Comparison of ENCODE assay signal across 23 cellular contexts in genomic region chr5:151571270-151572173, GRCh38. TPM values are rescaled to one million over a fixed set of nuclear protein-coding genes. Genes with fewer than 3 reads are reported as not detected.
DNase-seq lines count a peak whose midpoint lies in the region; TF ChIP-seq lines count a peak whose summit lies in the region.
"Had no signal": no experiment of that assay in that cellular context is flagged by ENCODE, and none has a peak within 500 bp of the region (broad histone marks: within the 10 kb centered on the region; RNA-seq: fewer than 3 reads in every experiment).

No MANE protein-coding gene starts in this region.

- CTCF ChIA-PET in mammary epithelial cell (lab: Charles Lee; ENCODE audit: low non-redundant PET), result interaction anchor here (0.6 to 0.7 kb wide), 2 partner anchors 14 to 255 kb away, joined by 3 read pairs; no protein-coding TSS in a partner anchor

- no peak overlapping the region for H2BK5ac ChIP-seq in mesendoderm (ENCODE audit: low read length)

- TF ChIP-seq POLR2A in vagina (IDR thresholded peaks at IDR 0.05), result no peak

- peaks cover 69% of the 10 kb centered on the region for H3K4me1 ChIP-seq in mammary epithelial cell (ENCODE audit: insufficient read depth, low read length)
- peaks cover 3% of the 10 kb centered on the region for H3K4me1 ChIP-seq in mesendoderm (ENCODE audit: control insufficient read depth, low read depth, low read length)
- no peaks in the 10 kb centered on the region for H3K4me1 ChIP-seq in vagina
- H3K4me1 ChIP-seq: Peyer's patch, psoas muscle, upper lobe of left lung had no signal

- peaks cover 25% of the 10 kb centered on the region for H3K36me3 ChIP-seq in mammary epithelial cell (ENCODE audit: insufficient read depth, low read length)
- H3K36me3 ChIP-seq in mesendoderm (ENCODE audit: control insufficient read depth, insufficient read depth, low read length), result no peaks in the 10 kb centered on the region
- H3K36me3 ChIP-seq in vagina, result no peaks in the 10 kb centered on the region
- H3K36me3 ChIP-seq: Peyer's patch, upper lobe of left lung had no signal

- H4K8ac ChIP-seq in mesendoderm (ENCODE audit: low read depth, low read length), result no peak overlapping the region

- H3K56ac ChIP-seq in mesendoderm (ENCODE audit: low read length), result peak overlapping the region; percentile 52

- TF ChIP-seq CTCF in mammary epithelial cell (conservative IDR thresholded peaks at IDR 0.05 in 1 of 2, IDR thresholded peaks at IDR 0.05 in 1 of 2; ENCODE audit: extremely low read depth in 1 of 2, insufficient read depth in 1 of 2, low read depth in 1 of 2, low read length in 2 of 2) (no peak), vagina (IDR thresholded peaks at IDR 0.05) (no peak)

- H3K23ac ChIP-seq in mesendoderm (ENCODE audit: low read length), result peak overlapping the region; percentile 59

- no peak overlapping the region for H3K18ac ChIP-seq in mesendoderm (ENCODE audit: low read length)

- peak overlapping the region; percentile 83 for H3K27ac ChIP-seq in mammary epithelial cell (ENCODE audit: insufficient read depth, low read depth, low read length)
- H3K27ac ChIP-seq in mesendoderm (ENCODE audit: low read depth, low read length), result no peak overlapping the region
- peak overlapping the region; percentile 72 for H3K27ac ChIP-seq in vagina
- H3K27ac ChIP-seq: Peyer's patch, psoas muscle, SK-N-MC, upper lobe of left lung had no signal

- no peak overlapping the region for H2BK120ac ChIP-seq in mesendoderm (ENCODE audit: low read depth, low read length)

- H3K9ac ChIP-seq in mammary epithelial cell (ENCODE audit: insufficient read depth, low read length) (peak overlapping the region; percentile 30), mesendoderm (ENCODE audit: low read length) (no peak overlapping the region)

- no peak overlapping the region for H2AFZ ChIP-seq in mammary epithelial cell (ENCODE audit: low read depth, low read length)

- H2AK5ac ChIP-seq in mesendoderm (ENCODE audit: low read length), result no peak overlapping the region

- no peak overlapping the region for H4K5ac ChIP-seq in mesendoderm (ENCODE audit: low read length)

- no peaks in the 10 kb centered on the region for H3K79me1 ChIP-seq in mesendoderm (ENCODE audit: low read length)

- no peak overlapping the region for H3K4ac ChIP-seq in mesendoderm (ENCODE audit: low read depth, low read length)

- DNase-seq in NCI-H510A treated with DMSO at 0.1 percent for 48 hours (lab: John Stamatoyannopoulos, UW) (peak; percentile 8), NCI-H510A (lab: John Stamatoyannopoulos, UW) (no peak), mammary epithelial cell (peak; percentile 76), mesendoderm (no peak), vagina (ENCODE audit: extremely low spot score in 2 of 2) (no peak), H4 (ENCODE audit: low spot score) (no peak), kidney tubule cell (ENCODE audit: low spot score) (no peak), NCI-H748 (lab: John Stamatoyannopoulos, UW; ENCODE audit: unreplicated experiment) (no peak)
- DNase-seq: activated B cell treated with CpG ODN at 0.5 μM for 24 hours; activated CD4-positive, alpha-beta memory T cell treated with anti-CD3 and anti-CD28 coated beads for 36 hours; activated naive CD4-positive, alpha-beta T cell treated with Interleukin-2 at 50 U/mL for 16 hours; activated T-cell treated with anti-CD3 and anti-CD28 coated beads, Interleukin-2, amount 50 U/mL, for 24 hours; central memory CD4-positive, alpha-beta T cell; mucosa of descending colon; NCI-H1417; NCI-H2171 treated with DMSO at 0.1 percent for 48 hours; NK-92 treated with Interleukin-12 subunit alpha and Interleukin-12 subunit beta, amount 100 ng/mL, for 24 hours; psoas muscle had no signal

- H4K20me1 ChIP-seq in mammary epithelial cell (ENCODE audit: insufficient read depth, low read length), result peaks cover 2% of the 10 kb centered on the region

- H3K27me3 ChIP-seq in mammary epithelial cell (ENCODE audit: insufficient read depth, low read length) (no peaks in the 10 kb centered on the region), mesendoderm (ENCODE audit: insufficient read depth, low read length, poor library complexity) (no peaks in the 10 kb centered on the region), vagina (no peaks in the 10 kb centered on the region)
- H3K27me3 ChIP-seq: Peyer's patch, upper lobe of left lung had no signal

- H3K79me2 ChIP-seq in mammary epithelial cell (ENCODE audit: insufficient read depth, low read length) (peaks cover 92% of the 10 kb centered on the region), mesendoderm (ENCODE audit: control insufficient read depth, insufficient read depth, low read length) (no peaks in the 10 kb centered on the region)

- dilution Hi-C loops in mammary epithelial cell (cut with HindIII; ENCODE audit: low sequenced_read_pairs), result loop anchor here (5.0 to 25.0 kb wide), 2 partner anchors 46 to 166 kb away; no protein-coding TSS in a partner anchor

- no TSS peak for BruUV-seq in mammary epithelial cell (replicated peaks; lab: Mats Ljungman, UMichigan)

- no peak overlapping the region for H2BK15ac ChIP-seq in mesendoderm (replicated peaks; ENCODE audit: low read depth)

- H3K9me3 ChIP-seq in mammary epithelial cell (replicated peaks; ENCODE audit: insufficient read depth, low read length) (no peaks in the 10 kb centered on the region), vagina (no peaks in the 10 kb centered on the region)
- H3K9me3 ChIP-seq: mucosa of descending colon, Peyer's patch, psoas muscle, upper lobe of left lung had no signal

- peak overlapping the region; percentile 74 for H3K4me2 ChIP-seq in mammary epithelial cell (ENCODE audit: insufficient read depth, low read depth, low read length)
- no peak overlapping the region for H3K4me2 ChIP-seq in mesendoderm (ENCODE audit: low read length)

- intact Hi-C loops in mammary epithelial cell (cut with micrococcal nuclease), result loop anchor here (1.0 to 5.0 kb wide), 6 partner anchors 10 to 199 kb away; partner anchors contain the start of genes FAT2, G3BP1 and SLC36A1
- intact Hi-C loops in vagina (cut with DNase I), result no loop called here

- WGBS in mammary epithelial cell (ENCODE audit: low coverage, missing lambda C conversion rate), result 20% methylated on average over 5 of the region's 9 CpGs
- WGBS in mesendoderm (ENCODE audit: extremely low coverage, insufficient coverage, low lambda C conversion rate), result no CpG with 5 or more reads among the region's 9 CpGs

- no peak overlapping the region for H3K4me3 ChIP-seq in mammary epithelial cell (replicated peaks in 1 of 3; ENCODE audit: insufficient read depth in 1 of 3, low read depth in 2 of 3, low read length in 3 of 3)
- no peak overlapping the region for H3K4me3 ChIP-seq in mesendoderm (ENCODE audit: low read length)
- H3K4me3 ChIP-seq in vagina, result no peak overlapping the region
- H3K4me3 ChIP-seq: mucosa of descending colon, Peyer's patch, psoas muscle, SK-N-MC, upper lobe of left lung had no signal

- in situ Hi-C loops in mammary epithelial cell (cut with MboI; ENCODE audit: low sequenced_read_pairs in 2 of 2), result no loop called here

RNA-seq across cellular contexts. Expression of gene FAT2, which starts 19.6 kb away (rescaled TPM):
- total RNA-seq in mammary epithelial cell (100 to 1,000 TPM; 122 to 137 TPM), vagina (74.9 TPM)
- polyA plus RNA-seq in mammary epithelial cell, result 44.8 TPM
- polyA minus RNA-seq in mammary epithelial cell, result 239 TPM
- polyA plus RNA-seq in mesendoderm (2013, experiment 1 of 2), result 0.03 TPM
- 0.03 TPM for polyA plus RNA-seq in mesendoderm (2013, experiment 2 of 2)
- total RNA-seq in H4 (2014; rRNA removed; shearing (Covaris generic)), result 0.06 and 0.10 TPM in 2 replicates
- total RNA-seq: activated CD4-positive, alpha-beta memory T cell treated with anti-CD3 and anti-CD28 coated beads for 36 hours; left lobe of liver; mucosa of descending colon; neural crest cell had no signal

Comparison
In these comparisons a context has a peak if more than half of its experiments do, and no peak if none do; other contexts are left out.
1. DNase-seq: peak in NCI-H510A treated with DMSO at 0.1 percent for 48 hours (single experiment) and mammary epithelial cell (single experiment); none in NCI-H510A (single experiment), mesendoderm (single experiment), vagina (0 of 2), H4 (single experiment), kidney tubule cell (single experiment) and NCI-H748 (single experiment).
2. RNA of gene FAT2, which starts 19.6 kb away (total RNA-seq): 122 to 137 TPM in mammary epithelial cell and 74.9 TPM in vagina (single experiment); 0.06 to 0.10 TPM in H4; every median in the first group is over 10 times any median in the second.